8 cellular contexts compared by ENCODE assay signal in genomic region chr7:26681819-26682418, GRCh38.
DNase-seq lines count a peak whose midpoint lies in the region; ATAC-seq, FAIRE-seq and TF ChIP-seq lines count a peak whose summit lies in the region.

No MANE protein-coding gene starts in this region.

- DNase-seq in NCI-H2081 (lab: John Stamatoyannopoulos, UW), result peak; percentile 41 to 53
- no peak for DNase-seq in NCI-H2081 treated with DMSO at 0.1 percent for 48 hours (lab: John Stamatoyannopoulos, UW)
- DNase-seq in M059J (ENCODE audit: low read depth), result peak; percentile 36
- peak in 1 of 7 donors; percentile 22 for DNase-seq in adrenal gland
- no peak for DNase-seq in HepG2 (ENCODE audit: low spot score)
- DNase-seq in mesenteric fat pad (ENCODE audit: low spot score), result no peak
- no peak for DNase-seq in NCI-H187 (lab: John Stamatoyannopoulos, UW)

- H3K27ac ChIP-seq in adrenal gland (no peak overlapping the region), HepG2 (ENCODE audit: extremely low read length, insufficient read depth, low read length) (no peak overlapping the region)

- TF ChIP-seq CTCF in adrenal gland (IDR thresholded peaks at IDR 0.05), result peak; percentile 36 to 85 (median 56)
- peak; percentile 58 for TF ChIP-seq CTCF in HepG2 (CRISPR knock-in tag; IDR thresholded peaks at IDR 0.05)

- no peaks in the 10 kb centered on the region for H4K20me1 ChIP-seq in HepG2 (ENCODE audit: insufficient read depth, low read length)

- H3K27me3 ChIP-seq in adrenal gland (no peaks in the 10 kb centered on the region), HepG2 (ENCODE audit: control insufficient read depth in 1 of 2, insufficient read depth in 2 of 2, low read length in 2 of 2) (no peaks in the 10 kb centered on the region)

- no peak overlapping the region for H2AFZ ChIP-seq in HepG2 (ENCODE audit: low read length)

- H3K79me2 ChIP-seq in HepG2 (ENCODE audit: insufficient read depth, low read length), result no peaks in the 10 kb centered on the region

- no peak overlapping the region for H3K9ac ChIP-seq in HepG2 (ENCODE audit: insufficient read depth, low read depth, low read length)

- no peaks in the 10 kb centered on the region for H3K9me3 ChIP-seq in adrenal gland (replicated peaks in 1 of 3)
- no peaks in the 10 kb centered on the region for H3K9me3 ChIP-seq in HepG2 (ENCODE audit: low read length)

- in situ Hi-C loops in HepG2 (cut with HindIII; ENCODE audit: extremely low pct_ligation_motif_present, low pct_unique_long_range_greater_than_20kb), result no loop called here

- no peak overlapping the region for H3K4me2 ChIP-seq in HepG2 (ENCODE audit: low read depth, low read length)

- peaks cover 3 to 9% of the 10 kb centered on the region in 2 donors for H3K4me1 ChIP-seq in adrenal gland (replicated peaks in 1 of 2)
- peaks cover 21% of the 10 kb centered on the region for H3K4me1 ChIP-seq in HepG2 (ENCODE audit: insufficient read depth, low read length)

- CTCF ChIA-PET in HepG2 (lab: Yijun Ruan, JAX; ENCODE audit: low intra/inter-chr PET ratio, low total read pairs), result interaction anchor here (0.8 to 1.3 kb wide), 2 partner anchors 172 to 479 kb away, joined by 3 to 6 read pairs; no protein-coding TSS in a partner anchor

- 41 to 53% (median 51%) methylated on average over 3 of the region's 3 CpGs for WGBS in adrenal gland, 4 donors
- 38% methylated on average over 3 of the region's 3 CpGs for WGBS in HepG2 (ENCODE audit: low lambda C conversion rate)

- TF ChIP-seq EP300 in HepG2 (IDR thresholded peaks at IDR 0.05; ENCODE audit: low read depth in 2 of 2, low read length in 2 of 2) (no peak), HepG2 (CRISPR knock-in tag; IDR thresholded peaks at IDR 0.05; ENCODE audit: borderline replicate concordance) (no peak)

- FAIRE-seq in HepG2 (lab: Jason Lieb, UNC), result no peak

- intact Hi-C loops in adrenal gland (cut with DNase I), result no loop called here
- intact Hi-C loops in HepG2 (cut with micrococcal nuclease; ENCODE audit: unreplicated experiment), result loop anchor here (5.0 kb wide), 1 partner anchor 480 kb away; no protein-coding TSS in a partner anchor

- POLR2A ChIA-PET in HepG2 (lab: Yijun Ruan, JAX), result interaction anchor here (0.9 kb wide), 1 partner anchor 182 kb away, joined by 3 read pairs; the partner anchor contains the start of gene SKAP2

- no peak for TF ChIP-seq POLR2A in adrenal gland (IDR thresholded peaks at IDR 0.05)
- TF ChIP-seq POLR2A in HepG2 (IDR thresholded peaks at IDR 0.05; ENCODE audit: insufficient read depth in 1 of 2, low read depth in 2 of 2, low read length in 2 of 2), result no peak

- no TSS peak for BruUV-seq in HepG2 (replicated peaks; lab: Mats Ljungman, UMichigan)

- ATAC-seq in HepG2 (no peak), HG03520 (IDR thresholded peaks at IDR 0.05; ENCODE audit: unreplicated experiment) (no peak)

- TF ChIP-seq RAD21 in HepG2 (CRISPR knock-in tag; IDR thresholded peaks at IDR 0.05), result no peak

- no peak overlapping the region for H3K4me3 ChIP-seq in adrenal gland
- H3K4me3 ChIP-seq in HepG2 (replicated peaks in 1 of 3; ENCODE audit: insufficient read depth in 1 of 3, low read depth in 2 of 3, low read length in 3 of 3), result no peak overlapping the region

- no peaks in the 10 kb centered on the region for H3K36me3 ChIP-seq in adrenal gland (replicated peaks in 1 of 2)
- no peaks in the 10 kb centered on the region for H3K36me3 ChIP-seq in HepG2 (replicated peaks in 1 of 2; ENCODE audit: control insufficient read depth in 1 of 2, insufficient read depth in 2 of 2, low read length in 2 of 2)

TF ChIP-seq in HepG2, 621 proteins besides CTCF, POLR2A, EP300 and RAD21:
- no peak for TF ChIP-seq MXI1 (IDR thresholded peaks at IDR 0.05; ENCODE audit: borderline replicate concordance, low read depth, low read length)
- TF ChIP-seq ZNF547 (CRISPR knock-in tag; IDR thresholded peaks at IDR 0.05), result no peak
- TF ChIP-seq IKZF4 (CRISPR knock-in tag; IDR thresholded peaks at IDR 0.05; ENCODE audit: borderline replicate concordance, low read depth, not compliant biosample characterization), result no peak
- no peak for TF ChIP-seq XBP1 (CRISPR knock-in tag; IDR thresholded peaks at IDR 0.05)
- TF ChIP-seq ARID3A (IDR thresholded peaks at IDR 0.05; ENCODE audit: low read depth, low read length), result peak; percentile 47; the same call in 1 of the 2 replicates
- no peak for TF ChIP-seq ZNF556 (CRISPR knock-in tag; IDR thresholded peaks at IDR 0.05; ENCODE audit: borderline replicate concordance)
- no peak for TF ChIP-seq ZBTB20 (CRISPR knock-in tag; IDR thresholded peaks at IDR 0.05; ENCODE audit: borderline replicate concordance, low read depth)
- no peak for TF ChIP-seq ZNF33B (CRISPR knock-in tag; IDR thresholded peaks at IDR 0.05)
- TF ChIP-seq ZNF687 (CRISPR knock-in tag; IDR thresholded peaks at IDR 0.05), result no peak
- no peak for TF ChIP-seq ZNF431 (CRISPR knock-in tag; IDR thresholded peaks at IDR 0.05; ENCODE audit: borderline replicate concordance, low read depth)
- TF ChIP-seq SMC3 (IDR thresholded peaks at IDR 0.05; ENCODE audit: low read length), result peak; percentile 66
- no peak for TF ChIP-seq DZIP1 (CRISPR knock-in tag; IDR thresholded peaks at IDR 0.05)
- no peak for TF ChIP-seq TAF15 (IDR thresholded peaks at IDR 0.05; ENCODE audit: low read depth, low read length, poor library complexity, severe bottlenecking)
- TF ChIP-seq ZNF713 (CRISPR knock-in tag; IDR thresholded peaks at IDR 0.05), result no peak
- no peak for TF ChIP-seq ZNF607 (CRISPR knock-in tag; IDR thresholded peaks at IDR 0.05; ENCODE audit: borderline replicate concordance)
- TF ChIP-seq STAG1 (CRISPR knock-in tag; IDR thresholded peaks at IDR 0.05), result peak; percentile 45
- no peak for TF ChIP-seq SSRP1 (CRISPR knock-in tag; IDR thresholded peaks at IDR 0.05)
- no peak for TF ChIP-seq ZMYM3 (CRISPR knock-in tag; IDR thresholded peaks at IDR 0.05)

Comparison
In these comparisons a context has a peak if more than half of its experiments do, and no peak if none do; other contexts are left out.
1. DNase-seq: peak in NCI-H2081 (2 of 2) and M059J (single experiment); none in NCI-H2081 treated with DMSO at 0.1 percent for 48 hours (single experiment), HepG2 (single experiment), mesenteric fat pad (single experiment) and NCI-H187 (0 of 2).